ENCODE assay signal across 18 cellular contexts in the genomic region with DNA sequence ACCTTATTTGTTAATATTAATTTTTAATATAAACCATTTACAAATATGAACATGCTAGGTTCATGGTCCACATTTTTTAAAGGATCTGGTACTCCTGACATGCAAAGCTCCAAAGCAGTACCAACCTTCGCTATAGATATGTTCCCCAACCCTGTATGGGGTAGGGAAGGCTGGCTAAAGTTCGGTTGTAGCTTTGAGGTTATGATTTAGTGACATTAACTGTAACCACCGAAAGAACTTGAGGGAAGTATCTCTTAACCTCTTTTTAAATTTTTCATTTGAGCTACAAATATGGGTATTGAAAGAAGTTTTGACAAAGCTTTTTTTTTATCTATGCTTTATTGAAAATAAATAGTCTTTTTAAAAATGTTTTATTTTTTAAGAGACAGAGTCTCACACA.
DNase-seq lines count a peak whose midpoint lies in the region; ATAC-seq and TF ChIP-seq lines count a peak whose summit lies in the region.
"Had no signal": no experiment of that assay in that cellular context is flagged by ENCODE, and none has a peak within 500 bp of the region (broad histone marks: within the 10 kb centered on the region; RNA-seq: fewer than 3 reads in every experiment).

No MANE protein-coding gene starts in this region.

- no peaks in the 10 kb centered on the region for H3K36me3 ChIP-seq in KMS-11 (ENCODE audit: insufficient read depth)
- H3K36me3 ChIP-seq: BLaER1 treated with 17β-estradiol and CSF1 and Interleukin-3, amounts not matched to agents 10 nM and 100 nM had no signal

- H2AFZ ChIP-seq in KMS-11 (ENCODE audit: low read depth): no peak overlapping the region

- H3K4me1 ChIP-seq in KMS-11 (ENCODE audit: low read depth, poor library complexity, severe bottlenecking): peaks cover 28% of the 10 kb centered on the region

- no peaks in the 10 kb centered on the region; the same call in 1 of the 2 replicates for H3K27me3 ChIP-seq in KMS-11 (ENCODE audit: insufficient read depth, low read depth)
- H3K27me3 ChIP-seq: BLaER1 treated with 17β-estradiol and CSF1 and Interleukin-3, amounts not matched to agents 10 nM and 100 nM had no signal

- no peak overlapping the region for H3K27ac ChIP-seq in KMS-11
- H3K27ac ChIP-seq: BLaER1 treated with 17β-estradiol and CSF1 and Interleukin-3, amounts not matched to agents 10 nM and 100 nM had no signal

- TF ChIP-seq CTCF in KMS-11 (conservative IDR thresholded peaks at IDR 0.05; ENCODE audit: low read depth, low read length): no peak

- DNase-seq in RPMI8226: peak; percentile 45
- DNase-seq in NCI-H2196 treated with DMSO at 0.1 percent for 48 hours (lab: John Stamatoyannopoulos, UW; ENCODE audit: unreplicated experiment): no peak
- DNase-seq: Calu3; CD8-positive, alpha-beta T cell; DMS79 treated with DMSO at 0.1 percent for 48 hours; GF-D8; GOT3; H7; Kasumi-1; KBM-7 had no signal

- no peaks in the 10 kb centered on the region for H4K20me1 ChIP-seq in KMS-11 (ENCODE audit: insufficient read depth)
- H4K20me1 ChIP-seq: BLaER1 treated with 17β-estradiol and CSF1 and Interleukin-3, amounts not matched to agents 10 nM and 100 nM had no signal

- H3K4me3 ChIP-seq in KMS-11 (IDR thresholded peaks at IDR 0.05; ENCODE audit: insufficient read depth, low read depth, low read length): no peak overlapping the region
- H3K4me3 ChIP-seq: BLaER1 treated with 17β-estradiol and CSF1 and Interleukin-3, amounts not matched to agents 10 nM and 100 nM had no signal

- ATAC-seq in GM18867 (IDR thresholded peaks at IDR 0.05; ENCODE audit: unreplicated experiment) (peak; percentile 75), GM21381 (IDR thresholded peaks at IDR 0.05; ENCODE audit: unreplicated experiment) (peak; percentile 48), HG03039 (IDR thresholded peaks at IDR 0.05; ENCODE audit: unreplicated experiment) (no peak), GM18502 (IDR thresholded peaks at IDR 0.05; ENCODE audit: poor library complexity, unreplicated experiment) (no peak)
- ATAC-seq: CD8-positive, alpha-beta T cell; HCT116; HepG2 had no signal

- H3K79me2 ChIP-seq in KMS-11 (ENCODE audit: insufficient read depth, low read depth): no peaks in the 10 kb centered on the region

- peak overlapping the region; percentile 30 for H3K4me2 ChIP-seq in KMS-11
- H3K4me2 ChIP-seq: BLaER1 treated with 17β-estradiol and CSF1 and Interleukin-3, amounts not matched to agents 10 nM and 100 nM had no signal

- no peak overlapping the region for H3K9ac ChIP-seq in KMS-11
- H3K9ac ChIP-seq: BLaER1 treated with 17β-estradiol and CSF1 and Interleukin-3, amounts not matched to agents 10 nM and 100 nM had no signal

Comparison
In these comparisons a context has a peak if more than half of its experiments do, and no peak if none do; other contexts are left out.
1. ATAC-seq: peak in GM18867 (single experiment) and GM21381 (single experiment); none in HG03039 (single experiment) and GM18502 (single experiment).